Comparison of ENCODE assay signal across 24 cellular contexts in the genomic region with DNA sequence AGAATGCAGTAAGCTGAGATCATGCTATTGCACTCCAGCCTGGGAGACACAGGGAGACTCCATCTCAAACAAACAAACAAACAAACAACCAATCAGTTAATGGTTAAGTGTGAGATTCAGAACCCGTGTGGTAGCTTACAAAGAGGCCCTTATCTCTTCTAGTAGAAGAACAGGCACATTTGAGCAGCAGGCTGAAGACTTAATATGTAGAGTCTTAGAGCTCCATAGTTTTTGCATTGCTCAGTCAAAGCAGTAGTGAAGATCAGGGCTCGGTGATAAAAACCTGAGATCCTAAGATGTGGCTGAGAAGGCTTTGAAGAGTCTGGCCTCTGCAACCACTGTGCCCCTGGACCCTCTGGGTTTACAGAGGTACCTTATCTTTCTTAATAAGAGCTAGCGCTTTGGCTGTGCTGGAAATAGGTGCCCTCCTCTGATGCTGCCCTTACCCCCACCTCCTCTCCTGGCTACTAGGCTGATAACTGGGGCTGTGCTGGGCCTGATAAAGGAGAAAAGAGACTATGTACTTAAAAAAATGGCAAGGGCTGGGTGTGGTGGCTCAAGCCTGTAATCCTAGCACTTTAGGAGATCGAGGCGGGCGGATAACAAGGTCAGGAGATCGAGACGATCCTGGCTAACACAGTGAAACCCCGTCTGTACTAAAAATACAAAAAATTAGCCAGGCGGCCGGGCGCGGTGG.
"Had no signal": no experiment of that assay in that cellular context is flagged by ENCODE, and none has a peak within 500 bp of the region (broad histone marks: within the 10 kb centered on the region; RNA-seq: fewer than 3 reads in every experiment).

No MANE protein-coding gene starts in this region.

- H2AFZ ChIP-seq: neural progenitor cell had no signal

- ATAC-seq: activated CD4-positive, CD25-positive, alpha-beta regulatory T cell treated with anti-CD3 and anti-CD28 coated beads, Interleukin-2, amount 50 U/mL, for 24 hours; activated CD8-positive, alpha-beta memory T cell treated with anti-CD3 and anti-CD28 coated beads, Interleukin-2, amount 10 ng/mL, durations not matched to agents 7 days and 5 days; activated CD8-positive, alpha-beta T cell treated with anti-CD3 and anti-CD28 coated beads for 36 hours; activated naive CD4-positive, alpha-beta T cell treated with anti-CD3 and anti-CD28 coated beads, Interleukin-2, amount 50 U/mL, for 72 hours; effector memory CD8-positive, alpha-beta T cell; gastroesophageal sphincter; left colon; naive thymus-derived CD8-positive, alpha-beta T cell; stimulated activated naive CD8-positive, alpha-beta T cell treated with anti-CD3 and anti-CD28 coated beads, Interleukin-15, Interleukin-2, amounts not matched to agents 100 U/mL and 50 U/mL, for 24 hours had no signal

- DNase-seq: activated CD4-positive, alpha-beta T cell treated with anti-CD3 and anti-CD28 coated beads, Interleukin-2, amount 10 ng/mL, durations not matched to agents 7 days and 5 days; activated CD8-positive, alpha-beta memory T cell treated with anti-CD3 and anti-CD28 coated beads, Interleukin-2, amount 10 ng/mL, durations not matched to agents 7 days and 5 days; activated CD8-positive, alpha-beta T cell treated with anti-CD3 and anti-CD28 coated beads for 36 hours; activated gamma-delta T cell treated with Interleukin-2 at 50 U/mL for 16 hours; activated T-cell treated with anti-CD3 and anti-CD28 coated beads for 4 hours; colonic mucosa; dorsolateral prefrontal cortex; effector memory CD8-positive, alpha-beta T cell; head of caudate nucleus; left colon; naive thymus-derived CD8-positive, alpha-beta T cell; retina; stimulated activated CD4-positive, alpha-beta T cell treated with anti-CD3 and anti-CD28 coated beads, Interleukin-4, amount 100 ng/mL, for 24 hours; stimulated activated naive CD8-positive, alpha-beta T cell treated with anti-CD3 and anti-CD28 coated beads, Interleukin-15, Interleukin-2, amounts not matched to agents 100 U/mL and 50 U/mL, for 24 hours; T-helper 9 cell; thyroid gland had no signal

- H3K27ac ChIP-seq: ascending aorta, colonic mucosa, dorsolateral prefrontal cortex, gastroesophageal sphincter, neural progenitor cell, thyroid gland had no signal

- H3K36me3 Mint-ChIP-seq: activated CD8-positive, alpha-beta memory T cell treated with anti-CD3 and anti-CD28 coated beads, Interleukin-2, amount 10 ng/mL, durations not matched to agents 7 days and 5 days; activated naive CD4-positive, alpha-beta T cell treated with anti-CD3 and anti-CD28 coated beads, Interleukin-2, amount 50 U/mL, for 72 hours; mesothelial cell of epicardium; neural progenitor cell had no signal

- H3K4me3 ChIP-seq: ascending aorta, colonic mucosa, dorsolateral prefrontal cortex, gastroesophageal sphincter, lung, neural progenitor cell, thyroid gland had no signal

- H3K4me1 Mint-ChIP-seq: activated CD4-positive, alpha-beta T cell treated with anti-CD3 and anti-CD28 coated beads, Interleukin-2, amount 10 ng/mL, durations not matched to agents 7 days and 5 days; activated CD8-positive, alpha-beta memory T cell treated with anti-CD3 and anti-CD28 coated beads, Interleukin-2, amount 10 ng/mL, durations not matched to agents 7 days and 5 days; mesothelial cell of epicardium; naive thymus-derived CD8-positive, alpha-beta T cell had no signal

- H3K9me3 ChIP-seq: ascending aorta, colonic mucosa, thyroid gland had no signal

- H3K4me3 Mint-ChIP-seq: activated CD4-positive, alpha-beta T cell treated with anti-CD3 and anti-CD28 coated beads, Interleukin-2, amount 10 ng/mL, durations not matched to agents 7 days and 5 days; activated CD8-positive, alpha-beta memory T cell treated with anti-CD3 and anti-CD28 coated beads, Interleukin-2, amount 10 ng/mL, durations not matched to agents 7 days and 5 days; activated CD8-positive, alpha-beta T cell treated with anti-CD3 and anti-CD28 coated beads for 36 hours; effector memory CD8-positive, alpha-beta T cell; mesothelial cell of epicardium; naive thymus-derived CD8-positive, alpha-beta T cell; neural progenitor cell had no signal

- H3K27me3 ChIP-seq: ascending aorta, colonic mucosa, dorsolateral prefrontal cortex, neural progenitor cell, thyroid gland had no signal

- H3K4me1 ChIP-seq: ascending aorta, colonic mucosa, gastroesophageal sphincter, neural progenitor cell, thyroid gland had no signal

- H3K27ac Mint-ChIP-seq: activated CD4-positive, alpha-beta T cell treated with anti-CD3 and anti-CD28 coated beads, Interleukin-2, amount 10 ng/mL, durations not matched to agents 7 days and 5 days; activated CD8-positive, alpha-beta memory T cell treated with anti-CD3 and anti-CD28 coated beads, Interleukin-2, amount 10 ng/mL, durations not matched to agents 7 days and 5 days; activated CD8-positive, alpha-beta T cell treated with anti-CD3 and anti-CD28 coated beads for 36 hours; activated naive CD4-positive, alpha-beta T cell treated with anti-CD3 and anti-CD28 coated beads, Interleukin-2, amount 50 U/mL, for 72 hours; effector memory CD8-positive, alpha-beta T cell; mesothelial cell of epicardium; naive thymus-derived CD8-positive, alpha-beta T cell; neural progenitor cell; progenitor cell of endocrine pancreas had no signal

- H3K9me3 Mint-ChIP-seq: activated CD4-positive, alpha-beta T cell treated with anti-CD3 and anti-CD28 coated beads, Interleukin-2, amount 10 ng/mL, durations not matched to agents 7 days and 5 days; activated CD8-positive, alpha-beta T cell treated with anti-CD3 and anti-CD28 coated beads for 36 hours; activated naive CD4-positive, alpha-beta T cell treated with anti-CD3 and anti-CD28 coated beads, Interleukin-2, amount 50 U/mL, for 72 hours; effector memory CD8-positive, alpha-beta T cell had no signal

- H3K4me2 ChIP-seq: neural progenitor cell had no signal

- H3K9ac ChIP-seq: neural progenitor cell had no signal

- H3K36me3 ChIP-seq: ascending aorta, colonic mucosa, gastroesophageal sphincter, neural progenitor cell, thyroid gland had no signal
